8 cellular contexts compared by ENCODE assay signal in genomic region chr1:109113787-109114568, GRCh38. TPM values are rescaled to one million over a fixed set of nuclear protein-coding genes. Genes with fewer than 3 reads are reported as not detected.
DNase-seq lines count a peak whose midpoint lies in the region; ATAC-seq, FAIRE-seq and TF ChIP-seq lines count a peak whose summit lies in the region.

ELAPOR1 (plus strand) TSS chr1:109114115; CDS start chr1:109114184, 69 bp downstream.

- TF ChIP-seq CTCF in HFF-Myc (IDR thresholded peaks at IDR 0.05; ENCODE audit: low read depth, low read length, missing control alignments) (no peak), endothelial cell of umbilical vein (IDR thresholded peaks at IDR 0.05; ENCODE audit: extremely low read depth in 1 of 2, insufficient read depth in 1 of 2, low read depth in 1 of 2, low read length in 2 of 2) (no peak)

- no TSS peak for BruUV-seq in endothelial cell of umbilical vein (replicated peaks; lab: Mats Ljungman, UMichigan)

- no peak for FAIRE-seq in endothelial cell of umbilical vein (lab: Jason Lieb, UNC)

- H3K9ac ChIP-seq in endothelial cell of umbilical vein (replicated peaks; ENCODE audit: extremely low read depth, insufficient read depth, low read length): no peak within 1 kb of the TSS

- H3K9me3 ChIP-seq in endothelial cell of umbilical vein (replicated peaks; ENCODE audit: control insufficient read depth, insufficient read depth, low read length): no peaks in the 10 kb centered on the region

- no peaks in the 10 kb centered on the region for H3K9me3 Mint-ChIP-seq in naive B cell

- H2AFZ ChIP-seq in endothelial cell of umbilical vein (ENCODE audit: low read depth, low read length): peak within 1 kb of the TSS; percentile 52

- intact Hi-C loops in endothelial cell of umbilical vein (cut with micrococcal nuclease): loop anchor here (2.0 to 5.0 kb wide), 5 partner anchors 19 to 285 kb away; partner anchors contain the start of genes CLCC1 and WDR47

- H3K4me3 ChIP-seq in HFF-Myc (replicated peaks; ENCODE audit: low read depth, low read length): peak within 1 kb of the TSS; percentile 3; the same call in 1 of the 2 replicates
- H3K4me3 ChIP-seq in endothelial cell of umbilical vein (replicated peaks in 1 of 3; ENCODE audit: insufficient read depth in 1 of 3, low read depth in 1 of 3, low read length in 3 of 3): peak within 1 kb of the TSS in 1 of 3 experiments; percentile 3

- H3K27ac ChIP-seq in endothelial cell of umbilical vein (ENCODE audit: insufficient read depth, low read depth, low read length): no peak within 1 kb of the TSS

- no peaks in the 10 kb centered on the region for H3K9me1 ChIP-seq in endothelial cell of umbilical vein (replicated peaks; ENCODE audit: control insufficient read depth, extremely low read depth, insufficient read depth, low read length)

- peaks cover 5 to 15% of the 10 kb centered on the region in 2 donors for H3K36me3 Mint-ChIP-seq in naive B cell

- peaks cover 35 to 47% (median 37%) of the 10 kb centered on the region in 3 donors for H3K27me3 Mint-ChIP-seq in naive B cell

- H3K27me3 ChIP-seq in endothelial cell of umbilical vein (ENCODE audit: control insufficient read depth in 2 of 2, insufficient read depth in 2 of 2, low read length in 2 of 2): peaks cover 41 to 63% of the 10 kb centered on the region in 2 experiments

- ATAC-seq in naive B cell (ENCODE audit: low read depth in 2 of 2): peak; percentile 66 to 70

- peaks cover 16 to 29% (median 22%) of the 10 kb centered on the region in 3 donors for H3K4me1 Mint-ChIP-seq in naive B cell

- H3K36me3 ChIP-seq in endothelial cell of umbilical vein (ENCODE audit: control insufficient read depth in 2 of 2, extremely low read depth in 1 of 2, insufficient read depth in 2 of 2, low read length in 2 of 2): no peaks in the 10 kb centered on the region

- no peaks in the 10 kb centered on the region for H4K20me1 ChIP-seq in endothelial cell of umbilical vein (replicated peaks; ENCODE audit: control insufficient read depth, extremely low read depth, insufficient read depth, low read length)

- CTCF ChIA-PET in endothelial cell of umbilical vein (lab: Charles Lee): interaction anchor here (1.1 to 2.1 kb wide), 2 partner anchors 14 to 23 kb away, joined by 4 to 25 read pairs; partner anchors contain the start of gene TMEM167B

- dilution Hi-C loops in endothelial cell of umbilical vein (cut with MboI; ENCODE audit: extremely low pct_ligation_motif_present, low sequenced_read_pairs): no loop called here

- no peaks in the 10 kb centered on the region for H3K79me2 ChIP-seq in endothelial cell of umbilical vein (ENCODE audit: control insufficient read depth, insufficient read depth, low read length)

- TF ChIP-seq POLR2A in endothelial cell of umbilical vein (IDR thresholded peaks at IDR 0.05; ENCODE audit: low read depth, low read length): no peak

- H3K4me1 ChIP-seq in endothelial cell of umbilical vein (ENCODE audit: control insufficient read depth, extremely low read depth, insufficient read depth, low read length): peaks cover 7% of the 10 kb centered on the region

- H3K4me2 ChIP-seq in endothelial cell of umbilical vein (ENCODE audit: insufficient read depth, low read length): peak within 1 kb of the TSS; percentile 39

- POLR2A ChIA-PET in endothelial cell of umbilical vein (lab: Charles Lee): no interaction called here

- DNase-seq in DMS 273 (lab: John Stamatoyannopoulos, UW; ENCODE audit: unreplicated experiment): peak; percentile 71
- no peak for DNase-seq in HFF-Myc (ENCODE audit: extremely low read depth, low read depth)
- DNase-seq in NCI-H345 (lab: John Stamatoyannopoulos, UW): peak; percentile 89
- peak; percentile 83 for DNase-seq in activated CD8-positive, alpha-beta memory T cell treated with anti-CD3 and anti-CD28 coated beads, Interleukin-2, amount 50 U/mL, for 48 hours
- no peak for DNase-seq in endothelial cell of umbilical vein (ENCODE audit: low read depth, low spot score)
- peak; percentile 71 for DNase-seq in naive B cell
- peak; percentile 46 for DNase-seq in stimulated activated CD8-positive, alpha-beta memory T cell treated with anti-CD3 and anti-CD28 coated beads, Interleukin-7, amount 100 ng/mL, for 24 hours (ENCODE audit: low read depth)
- no peak for DNase-seq in HuH-7.5 (ENCODE audit: low spot score)

- peak within 1 kb of the TSS; percentile 90 to 99 (median 97) for H3K27ac Mint-ChIP-seq in naive B cell

- H3K4me3 Mint-ChIP-seq in naive B cell: peak within 1 kb of the TSS; percentile 88 to 93 (median 92)

TF ChIP-seq in endothelial cell of umbilical vein, 7 proteins besides CTCF, POLR2A, EP300 and RAD21:
- TF ChIP-seq GATA2 (IDR thresholded peaks at IDR 0.05; ENCODE audit: insufficient read depth, insufficient read length, low read depth, low read length) (no peak), EZH2 (IDR thresholded peaks at IDR 0.05; ENCODE audit: borderline replicate concordance, low read depth, low read length, severe bottlenecking) (peak; percentile 94)

RNA-seq across cellular contexts. Expression of gene ELAPOR1, which starts in this region (rescaled TPM):
- total RNA-seq in endothelial cell of umbilical vein: 1.0 and 1.1 TPM in 2 replicates
- polyA plus RNA-seq in endothelial cell of umbilical vein: 0.92 and 1.1 TPM in 2 replicates
- polyA plus RNA-seq in endothelial cell of umbilical vein (2011; cell fraction: cytosol; rRNA removed): 1.0 and 1.1 TPM in 2 replicates
- polyA plus RNA-seq in endothelial cell of umbilical vein (2011; cell fraction: nucleus; rRNA removed): 1.3 TPM in 2 replicates
- 0.48 and 1.3 TPM in 2 replicates for polyA plus RNA-seq in endothelial cell of umbilical vein (2012)
- 0.97 and 1.1 TPM in 2 replicates for polyA minus RNA-seq in endothelial cell of umbilical vein
- polyA minus RNA-seq in endothelial cell of umbilical vein (2011; cell fraction: cytosol; rRNA and poly(A)+ RNA removed): 1.6 TPM
- polyA minus RNA-seq in endothelial cell of umbilical vein (2011; cell fraction: nucleus; rRNA and poly(A)+ RNA removed): 0.87 and 1.3 TPM in 2 replicates
- polyA plus RNA-seq in naive B cell (ENCODE audit: low read depth in 6 of 6): under 1 TPM in 3 of 6 donors, not detected in 3; 0.04 to 0.65 (median 0.62) TPM

Comparison
In these comparisons a context has a peak if more than half of its experiments do, and no peak if none do; other contexts are left out.
1. Peak in DNase-seq and ATAC-seq in naive B cell; RNA of the gene not detected or under 1 TPM.
2. DNase-seq: peak in DMS 273 (single experiment), NCI-H345 (single experiment), activated CD8-positive, alpha-beta memory T cell treated with anti-CD3 and anti-CD28 coated beads, Interleukin-2, amount 50 U/mL, for 48 hours (single experiment) and stimulated activated CD8-positive, alpha-beta memory T cell treated with anti-CD3 and anti-CD28 coated beads, Interleukin-7, amount 100 ng/mL, for 24 hours (single experiment); none in HFF-Myc (single experiment), endothelial cell of umbilical vein (single experiment) and HuH-7.5 (single experiment).